In the genomic region with DNA sequence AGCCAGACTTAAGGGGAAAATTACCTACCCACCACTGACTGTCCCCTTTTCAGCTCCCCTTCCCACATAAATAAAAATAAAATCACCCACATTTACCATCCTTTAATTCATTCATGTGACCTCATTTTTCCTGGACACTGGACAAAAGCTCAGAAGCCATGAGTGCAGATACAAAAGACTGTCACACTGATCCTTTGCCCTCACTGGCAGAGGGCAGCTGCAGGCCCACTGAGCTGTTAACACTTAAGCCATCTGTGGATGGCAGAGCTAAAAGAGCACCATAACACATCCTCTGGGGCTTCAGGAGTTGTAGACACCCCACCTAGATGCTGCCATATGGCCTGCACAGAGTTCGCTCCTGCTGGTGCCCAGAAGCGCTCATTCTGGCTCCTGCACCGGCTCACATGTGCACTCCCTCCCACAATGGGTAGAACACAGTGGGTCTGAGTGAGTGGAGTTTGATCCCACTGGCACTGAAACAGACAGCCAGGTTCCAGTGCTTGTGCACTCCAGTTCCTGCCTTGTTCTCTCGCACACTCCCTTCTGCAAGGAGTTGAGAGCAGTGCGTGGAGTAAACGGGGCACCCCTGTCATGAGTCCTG, we compare ENCODE assay signal across 2 cellular contexts.
TF ChIP-seq lines count a peak whose summit lies in the region.

No MANE protein-coding gene starts in this region.

TF ChIP-seq in liver, 16 proteins besides CTCF, POLR2A, EP300 and RAD21 (continued from another document):
- TF ChIP-seq, protein P1, sequence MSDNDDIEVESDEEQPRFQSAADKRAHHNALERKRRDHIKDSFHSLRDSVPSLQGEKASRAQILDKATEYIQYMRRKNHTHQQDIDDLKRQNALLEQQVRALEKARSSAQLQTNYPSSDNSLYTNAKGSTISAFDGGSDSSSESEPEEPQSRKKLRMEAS (IDR thresholded peaks at IDR 0.05): no peak
- TF ChIP-seq SP1 (IDR thresholded peaks at IDR 0.05) (peak; percentile 61), HNF4G (IDR thresholded peaks at IDR 0.05) (peak; percentile 42), FOXA1 (IDR thresholded peaks at IDR 0.05) (no peak), HNF4A (conservative IDR thresholded peaks at IDR 0.05) (peak; percentile 71 to 83)
TF ChIP-seq in liver: peak in this region for 4.

TF ChIP-seq in HepG2, 621 proteins besides CTCF, POLR2A, EP300 and RAD21:
- TF ChIP-seq, protein P2, sequence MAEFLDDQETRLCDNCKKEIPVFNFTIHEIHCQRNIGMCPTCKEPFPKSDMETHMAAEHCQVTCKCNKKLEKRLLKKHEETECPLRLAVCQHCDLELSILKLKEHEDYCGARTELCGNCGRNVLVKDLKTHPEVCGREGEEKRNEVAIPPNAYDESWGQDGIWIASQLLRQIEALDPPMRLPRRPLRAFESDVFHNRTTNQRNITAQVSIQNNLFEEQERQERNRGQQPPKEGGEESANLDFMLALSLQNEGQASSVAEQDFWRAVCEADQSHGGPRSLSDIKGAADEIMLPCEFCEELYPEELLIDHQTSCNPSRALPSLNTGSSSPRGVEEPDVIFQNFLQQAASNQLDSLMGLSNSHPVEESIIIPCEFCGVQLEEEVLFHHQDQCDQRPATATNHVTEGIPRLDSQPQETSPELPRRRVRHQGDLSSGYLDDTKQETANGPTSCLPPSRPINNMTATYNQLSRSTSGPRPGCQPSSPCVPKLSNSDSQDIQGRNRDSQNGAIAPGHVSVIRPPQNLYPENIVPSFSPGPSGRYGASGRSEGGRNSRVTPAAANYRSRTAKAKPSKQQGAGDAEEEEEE (CRISPR knock-in tag; IDR thresholded peaks at IDR 0.05; ENCODE audit: borderline replicate concordance): no peak
- TF ChIP-seq ERF (CRISPR knock-in tag; IDR thresholded peaks at IDR 0.05) (no peak), ZFP37 (CRISPR knock-in tag; IDR thresholded peaks at IDR 0.05; ENCODE audit: borderline replicate concordance) (no peak), ZNF510 (CRISPR knock-in tag; IDR thresholded peaks at IDR 0.05; ENCODE audit: low read depth) (no peak), JARID2 (CRISPR knock-in tag; IDR thresholded peaks at IDR 0.05; ENCODE audit: insufficient replicate concordance) (no peak), HNRNPH1 (optimal IDR thresholded peaks at IDR 0.05; ENCODE audit: low read depth, low read length) (no peak), SATB2 (CRISPR knock-in tag; IDR thresholded peaks at IDR 0.05) (no peak), NONO (IDR thresholded peaks at IDR 0.05) (no peak), NONO (CRISPR knock-in tag; conservative IDR thresholded peaks at IDR 0.05) (no peak), NCOA1 (CRISPR knock-in tag; IDR thresholded peaks at IDR 0.05) (no peak), TMF1 (CRISPR knock-in tag; IDR thresholded peaks at IDR 0.05; ENCODE audit: low read depth) (no peak)
- TF ChIP-seq, protein P3, sequence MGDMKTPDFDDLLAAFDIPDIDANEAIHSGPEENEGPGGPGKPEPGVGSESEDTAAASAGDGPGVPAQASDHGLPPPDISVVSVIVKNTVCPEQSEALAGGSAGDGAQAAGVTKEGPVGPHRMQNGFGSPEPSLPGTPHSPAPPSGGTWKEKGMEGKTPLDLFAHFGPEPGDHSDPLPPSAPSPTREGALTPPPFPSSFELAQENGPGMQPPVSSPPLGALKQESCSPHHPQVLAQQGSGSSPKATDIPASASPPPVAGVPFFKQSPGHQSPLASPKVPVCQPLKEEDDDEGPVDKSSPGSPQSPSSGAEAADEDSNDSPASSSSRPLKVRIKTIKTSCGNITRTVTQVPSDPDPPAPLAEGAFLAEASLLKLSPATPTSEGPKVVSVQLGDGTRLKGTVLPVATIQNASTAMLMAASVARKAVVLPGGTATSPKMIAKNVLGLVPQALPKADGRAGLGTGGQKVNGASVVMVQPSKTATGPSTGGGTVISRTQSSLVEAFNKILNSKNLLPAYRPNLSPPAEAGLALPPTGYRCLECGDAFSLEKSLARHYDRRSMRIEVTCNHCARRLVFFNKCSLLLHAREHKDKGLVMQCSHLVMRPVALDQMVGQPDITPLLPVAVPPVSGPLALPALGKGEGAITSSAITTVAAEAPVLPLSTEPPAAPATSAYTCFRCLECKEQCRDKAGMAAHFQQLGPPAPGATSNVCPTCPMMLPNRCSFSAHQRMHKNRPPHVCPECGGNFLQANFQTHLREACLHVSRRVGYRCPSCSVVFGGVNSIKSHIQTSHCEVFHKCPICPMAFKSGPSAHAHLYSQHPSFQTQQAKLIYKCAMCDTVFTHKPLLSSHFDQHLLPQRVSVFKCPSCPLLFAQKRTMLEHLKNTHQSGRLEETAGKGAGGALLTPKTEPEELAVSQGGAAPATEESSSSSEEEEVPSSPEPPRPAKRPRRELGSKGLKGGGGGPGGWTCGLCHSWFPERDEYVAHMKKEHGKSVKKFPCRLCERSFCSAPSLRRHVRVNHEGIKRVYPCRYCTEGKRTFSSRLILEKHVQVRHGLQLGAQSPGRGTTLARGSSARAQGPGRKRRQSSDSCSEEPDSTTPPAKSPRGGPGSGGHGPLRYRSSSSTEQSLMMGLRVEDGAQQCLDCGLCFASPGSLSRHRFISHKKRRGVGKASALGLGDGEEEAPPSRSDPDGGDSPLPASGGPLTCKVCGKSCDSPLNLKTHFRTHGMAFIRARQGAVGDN (CRISPR knock-in tag; IDR thresholded peaks at IDR 0.05): no peak
- TF ChIP-seq, protein P4, sequence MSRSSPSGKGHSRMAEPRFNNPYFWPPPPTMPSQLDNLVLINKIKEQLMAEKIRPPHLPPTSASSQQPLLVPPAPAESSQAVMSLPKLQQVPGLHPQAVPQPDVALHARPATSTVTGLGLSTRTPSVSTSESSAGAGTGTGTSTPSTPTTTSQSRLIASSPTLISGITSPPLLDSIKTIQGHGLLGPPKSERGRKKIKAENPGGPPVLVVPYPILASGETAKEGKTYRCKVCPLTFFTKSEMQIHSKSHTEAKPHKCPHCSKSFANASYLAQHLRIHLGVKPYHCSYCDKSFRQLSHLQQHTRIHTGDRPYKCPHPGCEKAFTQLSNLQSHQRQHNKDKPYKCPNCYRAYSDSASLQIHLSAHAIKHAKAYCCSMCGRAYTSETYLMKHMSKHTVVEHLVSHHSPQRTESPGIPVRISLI (CRISPR knock-in tag; IDR thresholded peaks at IDR 0.05; ENCODE audit: borderline replicate concordance): no peak
- TF ChIP-seq, protein P5, sequence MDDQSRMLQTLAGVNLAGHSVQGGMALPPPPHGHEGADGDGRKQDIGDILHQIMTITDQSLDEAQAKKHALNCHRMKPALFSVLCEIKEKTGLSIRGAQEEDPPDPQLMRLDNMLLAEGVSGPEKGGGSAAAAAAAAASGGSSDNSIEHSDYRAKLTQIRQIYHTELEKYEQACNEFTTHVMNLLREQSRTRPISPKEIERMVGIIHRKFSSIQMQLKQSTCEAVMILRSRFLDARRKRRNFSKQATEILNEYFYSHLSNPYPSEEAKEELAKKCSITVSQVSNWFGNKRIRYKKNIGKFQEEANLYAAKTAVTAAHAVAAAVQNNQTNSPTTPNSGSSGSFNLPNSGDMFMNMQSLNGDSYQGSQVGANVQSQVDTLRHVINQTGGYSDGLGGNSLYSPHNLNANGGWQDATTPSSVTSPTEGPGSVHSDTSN (CRISPR knock-in tag; IDR thresholded peaks at IDR 0.05; ENCODE audit: borderline replicate concordance): no peak
